1 cellular context compared by ENCODE assay signal in genomic region chr1:60639287-60639686, GRCh38.
TF ChIP-seq lines count a peak whose summit lies in the region.

No MANE protein-coding gene starts in this region.

TF ChIP-seq in K562, 482 proteins besides CTCF, POLR2A, EP300 and RAD21:
- TF ChIP-seq, protein P1, sequence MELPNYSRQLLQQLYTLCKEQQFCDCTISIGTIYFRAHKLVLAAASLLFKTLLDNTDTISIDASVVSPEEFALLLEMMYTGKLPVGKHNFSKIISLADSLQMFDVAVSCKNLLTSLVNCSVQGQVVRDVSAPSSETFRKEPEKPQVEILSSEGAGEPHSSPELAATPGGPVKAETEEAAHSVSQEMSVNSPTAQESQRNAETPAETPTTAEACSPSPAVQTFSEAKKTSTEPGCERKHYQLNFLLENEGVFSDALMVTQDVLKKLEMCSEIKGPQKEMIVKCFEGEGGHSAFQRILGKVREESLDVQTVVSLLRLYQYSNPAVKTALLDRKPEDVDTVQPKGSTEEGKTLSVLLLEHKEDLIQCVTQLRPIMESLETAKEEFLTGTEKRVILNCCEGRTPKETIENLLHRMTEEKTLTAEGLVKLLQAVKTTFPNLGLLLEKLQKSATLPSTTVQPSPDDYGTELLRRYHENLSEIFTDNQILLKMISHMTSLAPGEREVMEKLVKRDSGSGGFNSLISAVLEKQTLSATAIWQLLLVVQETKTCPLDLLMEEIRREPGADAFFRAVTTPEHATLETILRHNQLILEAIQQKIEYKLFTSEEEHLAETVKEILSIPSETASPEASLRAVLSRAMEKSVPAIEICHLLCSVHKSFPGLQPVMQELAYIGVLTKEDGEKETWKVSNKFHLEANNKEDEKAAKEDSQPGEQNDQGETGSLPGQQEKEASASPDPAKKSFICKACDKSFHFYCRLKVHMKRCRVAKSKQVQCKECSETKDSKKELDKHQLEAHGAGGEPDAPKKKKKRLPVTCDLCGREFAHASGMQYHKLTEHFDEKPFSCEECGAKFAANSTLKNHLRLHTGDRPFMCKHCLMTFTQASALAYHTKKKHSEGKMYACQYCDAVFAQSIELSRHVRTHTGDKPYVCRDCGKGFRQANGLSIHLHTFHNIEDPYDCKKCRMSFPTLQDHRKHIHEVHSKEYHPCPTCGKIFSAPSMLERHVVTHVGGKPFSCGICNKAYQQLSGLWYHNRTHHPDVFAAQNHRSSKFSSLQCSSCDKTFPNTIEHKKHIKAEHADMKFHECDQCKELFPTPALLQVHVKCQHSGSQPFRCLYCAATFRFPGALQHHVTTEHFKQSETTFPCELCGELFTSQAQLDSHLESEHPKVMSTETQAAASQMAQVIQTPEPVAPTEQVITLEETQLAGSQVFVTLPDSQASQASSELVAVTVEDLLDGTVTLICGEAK (IDR thresholded peaks at IDR 0.05): 0 out of 2 replicates have a peak, but pooled peaks have one; percentile 10
- TF ChIP-seq, protein P1 (CRISPR knock-in tag; IDR thresholded peaks at IDR 0.05): no peak
- TF ChIP-seq ZNF512 (tag; IDR thresholded peaks at IDR 0.05): 0 out of 2 replicates have a peak, but pooled peaks have one; percentile 26
- TF ChIP-seq ZNF316 (IDR thresholded peaks at IDR 0.05): peak; percentile 72
- TF ChIP-seq C11orf30 (IDR thresholded peaks at IDR 0.05; ENCODE audit: low read depth): peak; percentile 67
- TF ChIP-seq CBX2 (IDR thresholded peaks at IDR 0.05; ENCODE audit: insufficient read depth, low read length, poor library complexity, severe bottlenecking): no peak
- TF ChIP-seq GABPA (tag; conservative IDR thresholded peaks at IDR 0.05; ENCODE audit: low read depth): no peak
- no peak for TF ChIP-seq CHD2 (IDR thresholded peaks at IDR 0.05; ENCODE audit: low read depth, low read length)
